18 cellular contexts compared by ENCODE assay signal in genomic region chr11:96179905-96180304, GRCh38.
DNase-seq lines count a peak whose midpoint lies in the region; ATAC-seq and TF ChIP-seq lines count a peak whose summit lies in the region.
"Had no signal": no experiment of that assay in that cellular context is flagged by ENCODE, and none has a peak within 500 bp of the region (broad histone marks: within the 10 kb centered on the region; RNA-seq: fewer than 3 reads in every experiment).

No MANE protein-coding gene starts in this region.

- no peak overlapping the region for H3K9ac ChIP-seq in endodermal cell (ENCODE audit: extremely low read depth, low read length, poor library complexity, severe bottlenecking)
- H3K9ac ChIP-seq: GM23248 had no signal

- H3K4me1 ChIP-seq in CD8-positive, alpha-beta T cell (ENCODE audit: insufficient read depth, low read length), result peaks cover 36% of the 10 kb centered on the region
- H3K4me1 ChIP-seq in endodermal cell (ENCODE audit: control insufficient read depth, insufficient read depth, low read length) (peaks cover 3% of the 10 kb centered on the region), ovary (ENCODE audit: insufficient read depth) (no peaks in the 10 kb centered on the region)
- H3K4me1 ChIP-seq: sigmoid colon had no signal

- peaks cover 38% of the 10 kb centered on the region for H3K36me3 Mint-ChIP-seq in CD8-positive, alpha-beta T cell
- H3K36me3 Mint-ChIP-seq in endodermal cell (ENCODE audit: low read depth), result no peaks in the 10 kb centered on the region

- WGBS in endodermal cell (ENCODE audit: insufficient coverage in 1 of 2, insufficient read length in 1 of 2), 2 experiments, result 95 to 100% methylated on average over 1 to 4 of the region's 4 CpGs
- 93 to 98% (median 93%) methylated on average over 4 of the region's 4 CpGs for WGBS in ovary, 3 donors

- intact Hi-C loops in CD8-positive, alpha-beta T cell (cut with DNase I, micrococcal nuclease), result no loop called here
- intact Hi-C loops in ovary (cut with DNase I), result no loop called here

- H3K4me3 ChIP-seq in CD8-positive, alpha-beta T cell (ENCODE audit: low read depth, low read length), result no peak overlapping the region
- H3K4me3 ChIP-seq in endodermal cell (ENCODE audit: low read length) (no peak overlapping the region), ovary (no peak overlapping the region)
- H3K4me3 ChIP-seq: GM23248, sigmoid colon, SK-N-MC had no signal

- H3K36me3 ChIP-seq in CD8-positive, alpha-beta T cell (ENCODE audit: insufficient read depth, low read length), result peaks cover 5% of the 10 kb centered on the region
- no peaks in the 10 kb centered on the region for H3K36me3 ChIP-seq in endodermal cell (ENCODE audit: control insufficient read depth, insufficient read depth, low read length)
- H3K36me3 ChIP-seq in ovary, result no peaks in the 10 kb centered on the region
- H3K36me3 ChIP-seq: sigmoid colon had no signal

- no peak for ATAC-seq in CD8-positive, alpha-beta T cell
- ATAC-seq in GM19351 (IDR thresholded peaks at IDR 0.05; ENCODE audit: unreplicated experiment), result peak; percentile 69
- ATAC-seq in HG02981 (IDR thresholded peaks at IDR 0.05; ENCODE audit: unreplicated experiment), result peak; percentile 50

- no peak for TF ChIP-seq CTCF in CD8-positive, alpha-beta T cell (IDR thresholded peaks at IDR 0.05)
- TF ChIP-seq CTCF in endodermal cell (conservative IDR thresholded peaks at IDR 0.05), result no peak
- TF ChIP-seq CTCF in ovary (IDR thresholded peaks at IDR 0.05), result no peak

- no peak for TF ChIP-seq POLR2A in ovary (IDR thresholded peaks at IDR 0.05)

- H3K27me3 ChIP-seq in CD8-positive, alpha-beta T cell (ENCODE audit: insufficient read depth, low read length), result no peaks in the 10 kb centered on the region
- H3K27me3 ChIP-seq in endodermal cell (ENCODE audit: control insufficient read depth, insufficient read depth, low read length, poor library complexity, severe bottlenecking), result no peaks in the 10 kb centered on the region
- H3K27me3 ChIP-seq in ovary, result no peaks in the 10 kb centered on the region
- H3K27me3 ChIP-seq: sigmoid colon had no signal

- no peak overlapping the region for H3K27ac ChIP-seq in CD8-positive, alpha-beta T cell (ENCODE audit: low read depth, low read length)
- H3K27ac ChIP-seq in endodermal cell (ENCODE audit: low read depth, low read length) (no peak overlapping the region), ovary (no peak overlapping the region)
- H3K27ac ChIP-seq: GM23248, sigmoid colon, SK-N-MC had no signal

- no peaks in the 10 kb centered on the region for H3K9me3 ChIP-seq in CD8-positive, alpha-beta T cell (ENCODE audit: low read length)
- no peaks in the 10 kb centered on the region for H3K9me3 ChIP-seq in endodermal cell (ENCODE audit: control insufficient read depth, low read length)
- H3K9me3 ChIP-seq in ovary, result no peaks in the 10 kb centered on the region
- H3K9me3 ChIP-seq: sigmoid colon had no signal

- no peak overlapping the region for H3K4me3 Mint-ChIP-seq in CD8-positive, alpha-beta T cell
- H3K4me3 Mint-ChIP-seq in endodermal cell, result no peak overlapping the region

- peaks cover 78% of the 10 kb centered on the region for H3K4me1 Mint-ChIP-seq in CD8-positive, alpha-beta T cell (ENCODE audit: low read depth)
- peaks cover 35% of the 10 kb centered on the region for H3K4me1 Mint-ChIP-seq in endodermal cell

- H3K27me3 Mint-ChIP-seq in CD8-positive, alpha-beta T cell (ENCODE audit: low read depth), result no peaks in the 10 kb centered on the region
- no peaks in the 10 kb centered on the region for H3K27me3 Mint-ChIP-seq in endodermal cell (ENCODE audit: insufficient read depth)

- DNase-seq in CD8-positive, alpha-beta T cell, result no peak
- DNase-seq in endodermal cell (no peak), COLO829 (ENCODE audit: low spot score) (no peak), HuH-7.5 (ENCODE audit: low spot score) (no peak), ovary (no peak), SIG-M5 treated with dmso at 0.1 percent for 504 hours (lab: John Stamatoyannopoulos, UW; ENCODE audit: unreplicated experiment) (no peak)
- DNase-seq: activated CD4-positive, alpha-beta T cell treated with anti-CD3 and anti-CD28 coated beads for 48 hours; amniotic stem cell; Calu3; cerebellar nuclear complex; GM23248; hypothalamus; NCI-H2029; NCI-H510A; sigmoid colon had no signal

- CTCF ChIA-PET in CD8-positive, alpha-beta T cell (lab: Charles Lee), result no interaction called here

- peak overlapping the region; percentile 86 for H3K27ac Mint-ChIP-seq in CD8-positive, alpha-beta T cell
- H3K27ac Mint-ChIP-seq in endodermal cell, result peak overlapping the region; percentile 78

- POLR2A ChIA-PET in CD8-positive, alpha-beta T cell (lab: Charles Lee), result no interaction called here

- no peak for TF ChIP-seq EP300 in ovary (IDR thresholded peaks at IDR 0.05)

- no peaks in the 10 kb centered on the region for H3K9me3 Mint-ChIP-seq in CD8-positive, alpha-beta T cell
- H3K9me3 Mint-ChIP-seq in endodermal cell, result no peaks in the 10 kb centered on the region
